Comparison of ENCODE assay signal across 10 cellular contexts in the genomic region with DNA sequence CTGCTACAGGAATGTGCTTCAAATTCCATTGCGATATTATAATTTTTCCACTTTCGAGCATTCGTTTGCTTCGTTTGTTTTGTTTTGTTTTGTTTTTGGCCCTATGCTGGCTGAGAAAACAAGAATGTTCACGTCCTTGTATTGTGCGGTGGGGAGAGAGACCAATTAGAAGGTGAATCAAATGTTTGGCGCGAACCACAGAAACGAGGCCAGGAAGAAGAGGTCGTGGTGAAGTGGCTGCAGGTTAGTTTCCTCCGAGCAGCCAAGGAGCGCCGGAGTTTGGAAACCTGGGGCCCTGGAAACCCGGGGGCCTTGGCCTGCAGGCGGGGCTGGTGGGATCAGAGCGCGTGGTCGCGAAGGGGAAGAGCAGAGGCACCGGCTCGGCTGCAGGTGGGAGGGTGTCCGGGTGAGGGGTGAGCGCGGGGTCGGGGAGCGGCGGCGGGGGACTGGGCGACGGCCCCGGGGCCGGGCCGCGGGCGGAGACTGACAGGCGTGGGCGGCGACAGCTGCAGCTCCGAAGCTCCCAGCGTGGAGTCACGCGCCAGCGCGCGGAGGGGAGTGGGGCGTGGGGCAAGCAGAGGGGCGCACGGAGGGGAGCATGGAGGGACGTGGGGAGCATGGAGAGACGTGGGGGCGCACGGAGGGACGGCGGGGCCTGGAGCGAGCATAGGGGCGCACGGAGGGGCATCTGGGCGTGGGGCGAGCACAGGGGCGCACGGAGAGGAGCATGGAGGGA.
DNase-seq lines count a peak whose midpoint lies in the region; ATAC-seq, FAIRE-seq and TF ChIP-seq lines count a peak whose summit lies in the region.
"Had no signal": no experiment of that assay in that cellular context is flagged by ENCODE, and none has a peak within 500 bp of the region (broad histone marks: within the 10 kb centered on the region; RNA-seq: fewer than 3 reads in every experiment).

No MANE protein-coding gene starts in this region.

- TF ChIP-seq POLR2A in testis (IDR thresholded peaks at IDR 0.05) = no peak

- peaks cover 70% of the 10 kb centered on the region for H3K27me3 Mint-ChIP-seq in astrocyte (ENCODE audit: low read depth, unreplicated experiment)

- peak; percentile 57 for ATAC-seq in Right ventricle myocardium superior (ENCODE audit: poor library complexity)

- H3K4me3 ChIP-seq in astrocyte (ENCODE audit: insufficient read depth, low read depth, low read length) = no peak overlapping the region
- peak overlapping the region; percentile 28 to 56 for H3K4me3 ChIP-seq in muscle layer of duodenum (ENCODE audit: low read depth in 1 of 2, low read length in 2 of 2)
- H3K4me3 ChIP-seq in testis = peak overlapping the region; percentile 49 to 54

- no peak for TF ChIP-seq CTCF in astrocyte (IDR thresholded peaks at IDR 0.05; ENCODE audit: insufficient read depth, low read depth, low read length)
- TF ChIP-seq CTCF in testis (IDR thresholded peaks at IDR 0.05) = no peak

- no peak overlapping the region for H3K27ac ChIP-seq in astrocyte (ENCODE audit: low read depth, low read length)
- H3K27ac ChIP-seq in muscle layer of duodenum (ENCODE audit: low read length) = no peak overlapping the region
- no peak overlapping the region for H3K27ac ChIP-seq in testis

- peaks cover 2% of the 10 kb centered on the region for H3K9me3 ChIP-seq in astrocyte (ENCODE audit: insufficient read depth, low read depth, low read length)
- H3K9me3 ChIP-seq in muscle layer of duodenum (ENCODE audit: control insufficient read depth in 1 of 2, low read length in 2 of 2) = peaks cover 0 to 3% of the 10 kb centered on the region in 2 donors
- H3K9me3 ChIP-seq in testis = no peaks in the 10 kb centered on the region

- H3K4me1 ChIP-seq in astrocyte (ENCODE audit: insufficient read depth, low read length) (peaks cover 4% of the 10 kb centered on the region), muscle layer of duodenum (ENCODE audit: control insufficient read depth in 1 of 2, insufficient read depth in 2 of 2, low read length in 2 of 2) (peaks cover 0 to 14% of the 10 kb centered on the region in 2 donors), testis (peaks cover 15% of the 10 kb centered on the region)

- no peak overlapping the region for H3K9ac ChIP-seq in astrocyte (ENCODE audit: low read length)

- intact Hi-C loops in Right ventricle myocardium superior (cut with DNase I) (no loop called here), testis (cut with DNase I; ENCODE audit: low total_unique reads) (no loop called here)

- no peaks in the 10 kb centered on the region for H3K9me3 Mint-ChIP-seq in astrocyte (ENCODE audit: unreplicated experiment)

- H3K36me3 ChIP-seq in astrocyte (ENCODE audit: insufficient read depth, low read length) (no peaks in the 10 kb centered on the region), muscle layer of duodenum (ENCODE audit: control insufficient read depth in 1 of 2, insufficient read depth in 2 of 2, low read length in 2 of 2) (no peaks in the 10 kb centered on the region), testis (ENCODE audit: low read depth, missing control alignments) (no peaks in the 10 kb centered on the region)

- H3K4me3 Mint-ChIP-seq in astrocyte (ENCODE audit: unreplicated experiment) = peak overlapping the region; percentile 68

- peaks cover 2% of the 10 kb centered on the region for H3K4me1 Mint-ChIP-seq in astrocyte (ENCODE audit: low read depth, unreplicated experiment)

- peak overlapping the region; percentile 70 for H3K4me2 ChIP-seq in astrocyte (ENCODE audit: low read length)

- WGBS in testis, 2 donors = 4 to 5% methylated on average over 22 to 61 of the region's 61 CpGs

- DNase-seq in astrocyte (ENCODE audit: low read depth) (peak; percentile 8), Right ventricle myocardium superior (no peak), testis (peak; percentile 29), epidermal melanocyte (ENCODE audit: insufficient read length, low spot score) (no peak), GM19240 (ENCODE audit: insufficient read length, low spot score) (no peak)
- DNase-seq in activated CD4-positive, alpha-beta T cell treated with anti-CD3 and anti-CD28 coated beads, Interleukin-2, amount 50 U/mL, for 48 hours = no peak
- no peak for DNase-seq in stimulated activated naive CD4-positive, alpha-beta T cell (lab: John Stamatoyannopoulos, UW)
- DNase-seq: cortex of kidney, NCI-H1092 had no signal

- no peak overlapping the region for H2AFZ ChIP-seq in astrocyte (ENCODE audit: low read depth, low read length)

- FAIRE-seq in astrocyte (lab: Jason Lieb, UNC) = no peak

- peak overlapping the region; percentile 35 for H3K27ac Mint-ChIP-seq in astrocyte (ENCODE audit: unreplicated experiment)

- H4K20me1 ChIP-seq in astrocyte (ENCODE audit: insufficient read depth, low read length) = no peaks in the 10 kb centered on the region

- no peaks in the 10 kb centered on the region for H3K79me2 ChIP-seq in astrocyte (ENCODE audit: insufficient read depth, low read length)

- H3K27me3 ChIP-seq in astrocyte (ENCODE audit: insufficient read depth, low read length) = peaks cover 3% of the 10 kb centered on the region
- no peaks in the 10 kb centered on the region for H3K27me3 ChIP-seq in muscle layer of duodenum (ENCODE audit: low read depth, low read length)
- no peaks in the 10 kb centered on the region for H3K27me3 ChIP-seq in testis

- H3K36me3 Mint-ChIP-seq in astrocyte (ENCODE audit: low read depth, unreplicated experiment) = peaks cover 2% of the 10 kb centered on the region

Comparison
In these comparisons a context has a peak if more than half of its experiments do, and no peak if none do; other contexts are left out.
1. DNase-seq: peak in astrocyte (single experiment) and testis (single experiment); none in Right ventricle myocardium superior (single experiment), activated CD4-positive, alpha-beta T cell treated with anti-CD3 and anti-CD28 coated beads, Interleukin-2, amount 50 U/mL, for 48 hours (0 of 2), epidermal melanocyte (single experiment), GM19240 (single experiment) and stimulated activated naive CD4-positive, alpha-beta T cell (0 of 6).